In the genomic region with DNA sequence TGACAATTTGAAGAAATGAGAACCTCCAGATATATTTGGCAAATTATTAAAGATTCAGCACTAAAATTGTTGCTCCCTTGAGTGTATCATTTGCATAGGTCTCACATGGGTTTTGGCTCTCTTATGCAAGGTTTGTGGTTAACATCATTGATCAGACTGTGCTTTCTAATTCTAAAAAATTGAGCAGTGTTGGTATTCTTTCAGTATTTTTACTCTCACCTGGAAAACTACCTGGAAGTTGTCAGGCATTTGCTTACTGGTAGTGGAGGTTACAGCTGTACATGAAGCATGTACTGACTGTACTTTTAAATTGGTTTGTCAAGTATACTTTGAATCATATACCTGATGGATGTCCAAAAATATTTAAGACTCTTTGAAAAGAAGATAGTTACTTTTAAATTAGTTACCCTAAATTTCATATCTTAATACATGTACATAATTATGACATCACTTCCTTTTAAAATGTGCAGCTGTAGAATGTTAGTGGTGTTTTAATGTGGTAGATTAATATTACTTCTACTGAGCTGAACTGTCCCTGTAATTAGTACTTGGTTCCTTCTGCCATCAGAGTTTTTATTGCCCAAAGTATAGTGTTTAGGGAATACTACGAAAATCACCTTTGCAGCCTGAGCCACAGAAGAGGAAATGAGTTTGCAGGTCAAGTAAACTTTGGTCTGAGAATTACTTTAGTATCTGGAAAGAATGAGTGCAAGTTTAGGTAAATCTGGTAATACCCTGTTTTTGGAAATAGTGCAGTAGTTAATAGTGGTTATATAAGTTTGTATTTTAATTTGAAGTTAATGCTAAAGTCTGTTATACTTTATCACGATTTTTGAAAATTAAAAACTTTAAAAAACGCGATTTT, we compare ENCODE assay signal across 8 cellular contexts. TPM values are rescaled to one million over a fixed set of nuclear protein-coding genes. Genes with fewer than 3 reads are reported as not detected.
A peak's percentile ranks its signal among the peaks of the same experiment; 100 is the strongest.
DNase-seq lines count a peak whose midpoint lies in the region; ATAC-seq and TF ChIP-seq lines count a peak whose summit lies in the region.

No MANE protein-coding gene starts in this region.

- peak overlapping the region; percentile 97 for H3K4me3 Mint-ChIP-seq in type B pancreatic cell

- WGBS in adrenal gland, 4 donors: 1 to 6% (median 4%) methylated on average over 4 of the region's 4 CpGs

- H3K9me3 Mint-ChIP-seq in type B pancreatic cell: no peaks in the 10 kb centered on the region

- DNase-seq in CD1c-positive myeloid dendritic cell (ENCODE audit: extremely low spot score): peak; percentile 60
- DNase-seq in KBM-7: peak; percentile 60
- no peak for DNase-seq in adrenal gland
- DNase-seq in left lung: no peak
- no peak for DNase-seq in type B pancreatic cell (ENCODE audit: extremely low spot score, unreplicated experiment)
- DNase-seq in DMS153 (lab: John Stamatoyannopoulos, UW): no peak

- in situ Hi-C loops in KBM-7 (cut with MboI; ENCODE audit: low pct_unique_long_range_greater_than_20kb, low sequenced_read_pairs): no loop called here

- peaks cover 34% of the 10 kb centered on the region for H3K4me1 Mint-ChIP-seq in type B pancreatic cell (ENCODE audit: unreplicated experiment)

- H3K27me3 ChIP-seq in adrenal gland (no peaks in the 10 kb centered on the region), left lung (no peaks in the 10 kb centered on the region)

- H3K4me3 ChIP-seq in adrenal gland (peak overlapping the region in 2 of 4 donors; percentile 58 to 75), left lung (peak overlapping the region; percentile 40 to 62)

- peaks cover 0 to 6% of the 10 kb centered on the region in 2 donors for H3K36me3 ChIP-seq in adrenal gland (replicated peaks in 1 of 2)
- peaks cover 0 to 11% of the 10 kb centered on the region in 2 donors for H3K36me3 ChIP-seq in left lung

- intact Hi-C loops in adrenal gland (cut with DNase I): no loop called here
- intact Hi-C loops in left lung (cut with DNase I): no loop called here

- H3K36me3 Mint-ChIP-seq in type B pancreatic cell: peaks cover 45% of the 10 kb centered on the region

- no peak for TF ChIP-seq CTCF in adrenal gland (IDR thresholded peaks at IDR 0.05)
- TF ChIP-seq CTCF in left lung (IDR thresholded peaks at IDR 0.05): no peak
- TF ChIP-seq CTCF in type B pancreatic cell (conservative IDR thresholded peaks at IDR 0.05): no peak

- H3K4me1 ChIP-seq in adrenal gland (replicated peaks in 1 of 2): peaks cover 27 to 61% of the 10 kb centered on the region in 2 donors
- H3K4me1 ChIP-seq in left lung: peaks cover 22 to 65% of the 10 kb centered on the region in 2 donors

- no peaks in the 10 kb centered on the region for H3K9me3 ChIP-seq in adrenal gland (replicated peaks in 1 of 3)
- H3K9me3 ChIP-seq in left lung: no peaks in the 10 kb centered on the region

- peaks cover 7% of the 10 kb centered on the region for H3K27me3 Mint-ChIP-seq in type B pancreatic cell

- TF ChIP-seq POLR2A in adrenal gland (IDR thresholded peaks at IDR 0.05): no peak

- H3K27ac Mint-ChIP-seq in type B pancreatic cell: peak overlapping the region; percentile 100

- H3K27ac ChIP-seq in adrenal gland (peak overlapping the region; percentile 94 to 99 (median 98)), left lung (peak overlapping the region; percentile 98 to 99)

- ATAC-seq in left lung (no peak), GM21529 (IDR thresholded peaks at IDR 0.05; ENCODE audit: unreplicated experiment) (no peak)
- no peak for ATAC-seq in activated CD4-positive, CD25-positive, alpha-beta regulatory T cell treated with anti-CD3 and anti-CD28 coated beads, Interleukin-2, amount 50 U/mL, for 24 hours

RNA-seq across cellular contexts. Expression of gene CHD2, which starts 2.8 kb away (rescaled TPM):
- total RNA-seq in adrenal gland (100 to 1,000 TPM in 2 of 8 donors, 10 to 100 TPM in 6; 41.3 to 115 (median 83.1) TPM), left lung (100 to 1,000 TPM; 128 to 135 TPM), type B pancreatic cell (ENCODE audit: low replicate concordance) (123 and 135 TPM in 2 replicates)
- polyA plus RNA-seq in adrenal gland: 10 to 100 TPM; 40.1 to 60.2 (median 50.3) TPM

Comparison
In these comparisons a context has a peak if more than half of its experiments do, and no peak if none do; other contexts are left out.
1. DNase-seq: peak in CD1c-positive myeloid dendritic cell (single experiment) and KBM-7 (single experiment); none in adrenal gland (0 of 7), left lung (0 of 2), type B pancreatic cell (single experiment) and DMS153 (single experiment).